8 cellular contexts compared by ENCODE assay signal in genomic region chr17:44708401-44709263, GRCh38. TPM values are rescaled to one million over a fixed set of nuclear protein-coding genes. Genes with fewer than 3 reads are reported as not detected.
A peak's percentile ranks its signal among the peaks of the same experiment; 100 is the strongest.
DNase-seq lines count a peak whose midpoint lies in the region; ATAC-seq and TF ChIP-seq lines count a peak whose summit lies in the region.

A gene with protein sequence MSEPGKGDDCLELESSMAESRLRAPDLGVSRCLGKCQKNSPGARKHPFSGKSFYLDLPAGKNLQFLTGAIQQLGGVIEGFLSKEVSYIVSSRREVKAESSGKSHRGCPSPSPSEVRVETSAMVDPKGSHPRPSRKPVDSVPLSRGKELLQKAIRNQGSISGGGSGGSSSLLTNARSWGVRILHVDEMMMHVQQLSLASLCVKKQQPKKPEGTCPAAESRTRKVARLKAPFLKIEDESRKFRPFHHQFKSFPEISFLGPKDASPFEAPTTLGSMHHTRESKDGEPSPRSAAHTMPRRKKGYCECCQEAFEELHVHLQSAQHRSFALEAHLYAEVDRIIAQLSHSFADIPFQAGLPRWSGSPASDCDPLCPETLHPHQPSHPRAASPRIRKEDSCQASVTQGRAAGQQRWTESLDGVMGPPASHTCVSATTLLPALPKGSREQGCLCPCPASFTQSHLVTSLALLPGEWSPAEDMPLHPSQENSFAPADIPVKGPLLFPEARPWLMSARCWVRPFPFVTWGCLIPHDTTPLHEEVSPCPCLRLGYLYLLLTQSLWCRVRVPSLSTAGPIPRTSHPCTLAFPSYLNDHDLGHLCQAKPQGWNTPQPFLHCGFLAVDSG (plus strand): TSS chr17:44708665. CDS start chr17:44708821, 156 bp downstream.

- DNase-seq in NCI-H774 (lab: John Stamatoyannopoulos, UW) (peak; percentile 81), ecto neural progenitor cell (ENCODE audit: low spot score) (peak; percentile 94), right lobe of liver (peak; percentile 70 to 86 (median 78))
- DNase-seq in activated CD4-positive, alpha-beta T cell treated with anti-CD3 and anti-CD28 coated beads, Interleukin-2, amount 50 U/mL, for 4 hours = peak; percentile 80 to 81
- peak; percentile 74 for DNase-seq in stimulated activated CD4-positive, alpha-beta T cell treated with anti-CD3 and anti-CD28 coated beads, Interleukin-4, amount 100 ng/mL, for 1 hour

- peak within 1 kb of the TSS; percentile 50 to 86 (median 79) for H3K4me3 ChIP-seq in right lobe of liver

- no peak for TF ChIP-seq POLR2A in right lobe of liver (IDR thresholded peaks at IDR 0.05)

- peak; percentile 71 for ATAC-seq in HG03460 (IDR thresholded peaks at IDR 0.05; ENCODE audit: unreplicated experiment)
- peak; percentile 89 to 98 (median 98) for ATAC-seq in right lobe of liver
- ATAC-seq in HG03196 (IDR thresholded peaks at IDR 0.05; ENCODE audit: unreplicated experiment) = no peak

- TF ChIP-seq CTCF in right lobe of liver (IDR thresholded peaks at IDR 0.05) = peak in 1 of 4 donors; percentile 21

- H3K4me1 ChIP-seq in ES-I3 (ENCODE audit: insufficient read depth, low read length) = 0 out of 2 replicates have a peak, but pooled peaks cover 6% of the 10 kb centered on the region
- H3K4me1 ChIP-seq in right lobe of liver = peaks cover 0 to 10% (median 3%) of the 10 kb centered on the region in 4 donors

- H3K27me3 ChIP-seq in right lobe of liver = no peaks in the 10 kb centered on the region

- intact Hi-C loops in right lobe of liver (cut with DNase I) = no loop called here

- peak within 1 kb of the TSS in 2 of 3 donors; percentile 2 to 14 for H3K27ac ChIP-seq in right lobe of liver

- peak within 1 kb of the TSS; percentile 68 for H3K9ac ChIP-seq in ES-I3 (ENCODE audit: low read depth, low read length)

- H3K9me3 ChIP-seq in ES-I3 (ENCODE audit: control insufficient read depth, insufficient read depth, low read length) (no peaks in the 10 kb centered on the region), right lobe of liver (no peaks in the 10 kb centered on the region)

- H3K36me3 ChIP-seq in ES-I3 (ENCODE audit: insufficient read depth, low read length) (no peaks in the 10 kb centered on the region), right lobe of liver (no peaks in the 10 kb centered on the region)

- under 1% methylated on average over 52 of the region's 52 CpGs for WGBS in right lobe of liver (ENCODE audit: insufficient coverage, low coverage, low lambda C conversion rate, missing lambda C conversion rate)

RNA-seq across cellular contexts. Expression of the gene that starts here (rescaled TPM):
- 1 to 10 TPM in 5 of 6 experiments, under 1 TPM in 1; 0.81 to 2.3 (median 1.7) TPM for total RNA-seq in right lobe of liver
